ENCODE assay signal across 18 cellular contexts in genomic region chr3:49424816-49425215, GRCh38.
"Had no signal": no experiment of that assay in that cellular context is flagged by ENCODE, and none has a peak within 500 bp of the region (broad histone marks: within the 10 kb centered on the region; RNA-seq: fewer than 3 reads in every experiment).

No MANE protein-coding gene starts in this region.

- H3K9me3 ChIP-seq: esophagus muscularis mucosa, left ventricle myocardium inferior, SJSA1, thyroid gland had no signal

- H3K27me3 ChIP-seq: esophagus muscularis mucosa, neural progenitor cell, SJSA1, thyroid gland had no signal

- H3K4me2 ChIP-seq: neural progenitor cell had no signal

- H3K27me3 Mint-ChIP-seq: activated CD4-positive, alpha-beta memory T cell treated with anti-CD3 and anti-CD28 coated beads for 36 hours; central memory CD8-positive, alpha-beta T cell had no signal

- H3K4me3 ChIP-seq: esophagus muscularis mucosa, left ventricle myocardium inferior, neural progenitor cell, SJSA1, thyroid gland had no signal

- H3K9me3 Mint-ChIP-seq: activated CD4-positive, alpha-beta memory T cell treated with anti-CD3 and anti-CD28 coated beads for 36 hours; activated T-helper 2 cell treated with anti-CD3 and anti-CD28 coated beads, Interferon-gamma antibody, Interleukin-2, Interleukin-4, amounts not matched to agents 10 μg/mL and 5 μg/mL and 100 μg/mL, durations not matched to agents 14 hours and 24 hours and 36 hours; central memory CD8-positive, alpha-beta T cell; neural progenitor cell had no signal

- H2AFZ ChIP-seq: neural progenitor cell had no signal

- ATAC-seq: stimulated activated naive CD8-positive, alpha-beta T cell treated with anti-CD3 and anti-CD28 coated beads, Interleukin-15, Interleukin-2, amounts not matched to agents 100 U/mL and 50 U/mL, for 24 hours had no signal

- H3K9ac ChIP-seq: neural progenitor cell had no signal

- H3K27ac ChIP-seq: esophagus muscularis mucosa, left ventricle myocardium inferior, neural progenitor cell, SJSA1 had no signal

- H3K27ac Mint-ChIP-seq: activated CD4-positive, alpha-beta memory T cell treated with anti-CD3 and anti-CD28 coated beads for 36 hours; activated T-helper 2 cell treated with anti-CD3 and anti-CD28 coated beads, Interferon-gamma antibody, Interleukin-2, Interleukin-4, amounts not matched to agents 10 μg/mL and 5 μg/mL and 100 μg/mL, durations not matched to agents 14 hours and 24 hours and 36 hours; neural progenitor cell had no signal

- H3K4me3 Mint-ChIP-seq: activated CD4-positive, alpha-beta memory T cell treated with anti-CD3 and anti-CD28 coated beads for 36 hours; central memory CD8-positive, alpha-beta T cell; neural progenitor cell had no signal

- DNase-seq: activated CD4-positive, alpha-beta memory T cell treated with anti-CD3 and anti-CD28 coated beads for 36 hours; activated CD4-positive, alpha-beta T cell treated with anti-CD3 and anti-CD28 coated beads for 48 hours; activated naive CD4-positive, alpha-beta T cell treated with Interleukin-2 at 50 U/mL for 16 hours; activated T-cell treated with anti-CD3 and anti-CD28 coated beads, Interleukin-2, amount 50 U/mL, for 1 hour; effector memory CD4-positive, alpha-beta T cell; glutamatergic neuron; hippocampal formation; left ventricle myocardium inferior; retina; stimulated activated CD4-positive, alpha-beta T cell treated with anti-CD3 and anti-CD28 coated beads, Interleukin-4, amount 100 ng/mL, for 1 hour; stimulated activated naive CD8-positive, alpha-beta T cell treated with anti-CD3 and anti-CD28 coated beads, Interleukin-15, Interleukin-2, amounts not matched to agents 100 U/mL and 50 U/mL, for 24 hours; substantia nigra; thyroid gland had no signal

- H3K36me3 ChIP-seq: neural progenitor cell had no signal
